9 cellular contexts compared by ENCODE assay signal in genomic region chr1:119808972-119809550, GRCh38. TPM values are rescaled to one million over a fixed set of nuclear protein-coding genes. Genes with fewer than 3 reads are reported as not detected.
DNase-seq lines count a peak whose midpoint lies in the region; ATAC-seq and TF ChIP-seq lines count a peak whose summit lies in the region.
"Had no signal": no experiment of that assay in that cellular context is flagged by ENCODE, and none has a peak within 500 bp of the region (broad histone marks: within the 10 kb centered on the region; RNA-seq: fewer than 3 reads in every experiment).

No MANE protein-coding gene starts in this region.

- no peak overlapping the region for H3K4me3 Mint-ChIP-seq in Calu3 (ENCODE audit: low read depth, unreplicated experiment)
- no peak overlapping the region for H3K4me3 Mint-ChIP-seq in activated T-helper 1 cell treated with anti-CD3 and anti-CD28 coated beads, Interleukin-12 subunit alpha, Interleukin-12 subunit beta, Interleukin-2, Interleukin-4 antibody, amounts not matched to agents 30 ng/mL and 10 ng/mL and 1 ng/mL, durations not matched to agents 14 hours and 24 hours and 36 hours
- H3K4me3 Mint-ChIP-seq: T-helper 1 cell treated with Interleukin-12 subunit alpha and Interleukin-12 subunit beta and Interleukin-4 antibody, amounts not matched to agents 30 μg/mL and 1 μg/mL, for 36 hours had no signal

- TF ChIP-seq CTCF in Calu3 (IDR thresholded peaks at IDR 0.05; ENCODE audit: unreplicated experiment) = peak; percentile 63
- TF ChIP-seq CTCF in RWPE1 (conservative IDR thresholded peaks at IDR 0.05; ENCODE audit: low read depth) = peak; percentile 92
- TF ChIP-seq CTCF in neutrophil (IDR thresholded peaks at IDR 0.05) = peak; percentile 74

- H3K27ac ChIP-seq in RWPE1 = no peak overlapping the region
- no peak overlapping the region for H3K27ac ChIP-seq in neutrophil
- no peak overlapping the region for H3K27ac ChIP-seq in substantia nigra (ENCODE audit: low read depth, low read length, poor library complexity, severe bottlenecking)

- no peaks in the 10 kb centered on the region for H3K36me3 Mint-ChIP-seq in Calu3 (ENCODE audit: insufficient read depth, unreplicated experiment)
- no peaks in the 10 kb centered on the region for H3K36me3 Mint-ChIP-seq in activated T-helper 1 cell treated with anti-CD3 and anti-CD28 coated beads, Interleukin-12 subunit alpha, Interleukin-12 subunit beta, Interleukin-2, Interleukin-4 antibody, amounts not matched to agents 30 ng/mL and 10 ng/mL and 1 ng/mL, durations not matched to agents 14 hours and 24 hours and 36 hours (ENCODE audit: low read depth)

- CTCF ChIA-PET in Calu3 (lab: Charles Lee) = interaction anchor here (0.6 to 2.1 kb wide), 4 partner anchors 61 to 97 kb away, joined by 3 to 8 read pairs (median 4); no protein-coding TSS in a partner anchor
- CTCF ChIA-PET in RWPE1 (lab: Yijun Ruan, JAX) = interaction anchor here (0.6 to 2.1 kb wide), 8 partner anchors 9 to 271 kb away, joined by 3 to 17 read pairs (median 4); no protein-coding TSS in a partner anchor

- no peaks in the 10 kb centered on the region for H3K9me3 ChIP-seq in MG63
- no peaks in the 10 kb centered on the region for H3K9me3 ChIP-seq in neutrophil

- POLR2A ChIA-PET in RWPE1 (lab: Yijun Ruan, JAX; ENCODE audit: low non-redundant PET) = no interaction called here

- peak; percentile 56 for ATAC-seq in GM21576 (IDR thresholded peaks at IDR 0.05; ENCODE audit: unreplicated experiment)

- H3K4me1 ChIP-seq in neutrophil (ENCODE audit: control insufficient read depth in 1 of 2, insufficient read depth in 1 of 2, low read depth in 1 of 2, low read length in 1 of 2) = no peaks in the 10 kb centered on the region

- no peak overlapping the region for H3K27ac Mint-ChIP-seq in Calu3 (ENCODE audit: unreplicated experiment)
- no peak overlapping the region for H3K27ac Mint-ChIP-seq in activated T-helper 1 cell treated with anti-CD3 and anti-CD28 coated beads, Interleukin-12 subunit alpha, Interleukin-12 subunit beta, Interleukin-2, Interleukin-4 antibody, amounts not matched to agents 30 ng/mL and 10 ng/mL and 1 ng/mL, durations not matched to agents 14 hours and 24 hours and 36 hours
- H3K27ac Mint-ChIP-seq: T-helper 1 cell treated with Interleukin-12 subunit alpha and Interleukin-12 subunit beta and Interleukin-4 antibody, amounts not matched to agents 30 μg/mL and 1 μg/mL, for 36 hours had no signal

- no peaks in the 10 kb centered on the region for H3K36me3 ChIP-seq in MG63
- H3K36me3 ChIP-seq in neutrophil = no peaks in the 10 kb centered on the region

- peaks cover 7% of the 10 kb centered on the region for H3K27me3 Mint-ChIP-seq in Calu3 (ENCODE audit: unreplicated experiment)
- peaks cover 35% of the 10 kb centered on the region for H3K27me3 Mint-ChIP-seq in activated T-helper 1 cell treated with anti-CD3 and anti-CD28 coated beads, Interleukin-12 subunit alpha, Interleukin-12 subunit beta, Interleukin-2, Interleukin-4 antibody, amounts not matched to agents 30 ng/mL and 10 ng/mL and 1 ng/mL, durations not matched to agents 14 hours and 24 hours and 36 hours (ENCODE audit: insufficient read depth)

- H3K4me3 ChIP-seq in MG63 (no peak overlapping the region), neutrophil (ENCODE audit: low read depth in 1 of 2, low read length in 1 of 2) (no peak overlapping the region)

- no peaks in the 10 kb centered on the region for H3K9me3 Mint-ChIP-seq in Calu3 (ENCODE audit: low read depth, unreplicated experiment)
- no peaks in the 10 kb centered on the region for H3K9me3 Mint-ChIP-seq in activated T-helper 1 cell treated with anti-CD3 and anti-CD28 coated beads, Interleukin-12 subunit alpha, Interleukin-12 subunit beta, Interleukin-2, Interleukin-4 antibody, amounts not matched to agents 30 ng/mL and 10 ng/mL and 1 ng/mL, durations not matched to agents 14 hours and 24 hours and 36 hours
- H3K9me3 Mint-ChIP-seq: T-helper 1 cell treated with Interleukin-12 subunit alpha and Interleukin-12 subunit beta and Interleukin-4 antibody, amounts not matched to agents 30 μg/mL and 1 μg/mL, for 36 hours had no signal

- H3K27me3 ChIP-seq in MG63 = peaks cover 30% of the 10 kb centered on the region
- H3K27me3 ChIP-seq in neutrophil = no peaks in the 10 kb centered on the region

- BruUV-seq in Calu3 (replicated peaks; lab: Mats Ljungman, UMichigan) = no TSS peak

- no peaks in the 10 kb centered on the region for H3K4me1 Mint-ChIP-seq in Calu3 (ENCODE audit: low read depth, unreplicated experiment)
- peaks cover 12% of the 10 kb centered on the region for H3K4me1 Mint-ChIP-seq in activated T-helper 1 cell treated with anti-CD3 and anti-CD28 coated beads, Interleukin-12 subunit alpha, Interleukin-12 subunit beta, Interleukin-2, Interleukin-4 antibody, amounts not matched to agents 30 ng/mL and 10 ng/mL and 1 ng/mL, durations not matched to agents 14 hours and 24 hours and 36 hours (ENCODE audit: low read depth)

- DNase-seq in Calu3 (peak; percentile 68), MG63 (peak; percentile 56), RWPE1 (ENCODE audit: low spot score) (peak; percentile 68), fibroblast of the conjunctiva (ENCODE audit: low read depth) (peak; percentile 62), substantia nigra (lab: John Stamatoyannopoulos, UW) (peak in 40 of 49 donors; percentile 2 to 81 (median 46))
- DNase-seq in activated T-helper 1 cell treated with anti-CD3 and anti-CD28 coated beads, Interleukin-12 subunit alpha, Interleukin-12 subunit beta, Interleukin-2, Interleukin-4 antibody, amounts not matched to agents 30 ng/mL and 10 ng/mL and 1 ng/mL, durations not matched to agents 14 hours and 24 hours and 36 hours (ENCODE audit: low spot score) = peak; percentile 53

- intact Hi-C loops in Calu3 (cut with micrococcal nuclease; ENCODE audit: unreplicated experiment) = loop anchor here (1.0 kb wide), 1 partner anchor 65 kb away; no protein-coding TSS in a partner anchor
- intact Hi-C loops in activated T-helper 1 cell treated with anti-CD3 and anti-CD28 coated beads, Interleukin-12 subunit alpha, Interleukin-12 subunit beta, Interleukin-2, Interleukin-4 antibody, amounts not matched to agents 30 ng/mL and 10 ng/mL and 1 ng/mL, durations not matched to agents 14 hours and 24 hours and 36 hours (cut with micrococcal nuclease) = loop anchor here (2.0 to 5.0 kb wide), 2 partner anchors 64 to 158 kb away; no protein-coding TSS in a partner anchor

RNA-seq across cellular contexts. Expression of gene REG4, which starts 2.2 kb away (rescaled TPM):
- total RNA-seq in Calu3 (2022) = not detected in 2 replicates
- total RNA-seq in MG63 (2014; rRNA removed; shearing (Covaris generic); ENCODE audit: low replicate concordance) = not detected in 2 replicates
- 0.34 and 0.78 TPM in 2 replicates for total RNA-seq in activated T-helper 1 cell treated with anti-CD3 and anti-CD28 coated beads, Interleukin-12 subunit alpha, Interleukin-12 subunit beta, Interleukin-2, Interleukin-4 antibody, amounts not matched to agents 30 ng/mL and 10 ng/mL and 1 ng/mL, durations not matched to agents 14 hours and 24 hours and 36 hours

RNA-seq across cellular contexts. Expression of gene HMGCS2, which starts 40.4 kb away (rescaled TPM):
- total RNA-seq in Calu3 (2022) = not detected in 2 replicates
- not detected in 2 replicates for total RNA-seq in MG63 (2014; rRNA removed; shearing (Covaris generic); ENCODE audit: low replicate concordance)
- total RNA-seq in activated T-helper 1 cell treated with anti-CD3 and anti-CD28 coated beads, Interleukin-12 subunit alpha, Interleukin-12 subunit beta, Interleukin-2, Interleukin-4 antibody, amounts not matched to agents 30 ng/mL and 10 ng/mL and 1 ng/mL, durations not matched to agents 14 hours and 24 hours and 36 hours = not detected in 2 replicates
